15 cellular contexts compared by ENCODE assay signal in genomic region chr3:30343067-30343831, GRCh38.
DNase-seq lines count a peak whose midpoint lies in the region; ATAC-seq and TF ChIP-seq lines count a peak whose summit lies in the region.
"Had no signal": no experiment of that assay in that cellular context is flagged by ENCODE, and none has a peak within 500 bp of the region (broad histone marks: within the 10 kb centered on the region; RNA-seq: fewer than 3 reads in every experiment).

No MANE protein-coding gene starts in this region.

- no peak for TF ChIP-seq POLR2A in gastrocnemius medialis (IDR thresholded peaks at IDR 0.05)

- DNase-seq in Caki2 (ENCODE audit: low read depth) (peak; percentile 25), SJSA1 (ENCODE audit: low read depth in 1 of 2, low spot score in 2 of 2) (no peak), glomerular endothelial cell (ENCODE audit: extremely low read depth, low read depth, low spot score) (peak; percentile 96), gastrocnemius medialis (no peak), progenitor cell of endocrine pancreas (ENCODE audit: low spot score, unreplicated experiment) (no peak), aorta (no peak)
- DNase-seq: activated CD8-positive, alpha-beta memory T cell treated with anti-CD3 and anti-CD28 coated beads for 24 hours; activated effector memory CD4-positive, alpha-beta T cell treated with anti-CD3 and anti-CD28 coated beads, Interleukin-2, amount 50 U/mL, for 16 hours; naive thymus-derived CD8-positive, alpha-beta T cell; NCI-H2171 treated with DMSO at 0.1 percent for 48 hours; right cardiac atrium; stimulated activated naive CD4-positive, alpha-beta T cell had no signal

- no peaks in the 10 kb centered on the region for H3K9me3 Mint-ChIP-seq in progenitor cell of endocrine pancreas (ENCODE audit: low read depth)
- H3K9me3 Mint-ChIP-seq: naive thymus-derived CD8-positive, alpha-beta T cell had no signal

- no peak overlapping the region for H3K4me3 Mint-ChIP-seq in progenitor cell of endocrine pancreas (ENCODE audit: low read depth)
- H3K4me3 Mint-ChIP-seq: naive thymus-derived CD8-positive, alpha-beta T cell had no signal

- H3K4me1 ChIP-seq in SJSA1 (replicated peaks) (peaks cover 66% of the 10 kb centered on the region), gastrocnemius medialis (peaks cover 0 to 6% of the 10 kb centered on the region in 2 donors), aorta (ENCODE audit: control insufficient read depth in 1 of 2, insufficient read depth in 2 of 2, low read length in 2 of 2) (peaks cover 2 to 3% of the 10 kb centered on the region in 2 donors)

- no peaks in the 10 kb centered on the region for H3K27me3 ChIP-seq in SJSA1 (replicated peaks)
- H3K27me3 ChIP-seq in gastrocnemius medialis: no peaks in the 10 kb centered on the region
- H3K27me3 ChIP-seq in aorta (ENCODE audit: control insufficient read depth in 1 of 2, insufficient read depth in 2 of 2, low read length in 1 of 2): no peaks in the 10 kb centered on the region

- ATAC-seq in gastrocnemius medialis: peak in 1 of 2 donors; percentile 11
- no peak for ATAC-seq in GM19452 (IDR thresholded peaks at IDR 0.05; ENCODE audit: unreplicated experiment)
- no peak for ATAC-seq in GM18868 (IDR thresholded peaks at IDR 0.05; ENCODE audit: unreplicated experiment)
- ATAC-seq in aorta (ENCODE audit: low FRiP score): no peak
- ATAC-seq: naive thymus-derived CD8-positive, alpha-beta T cell had no signal

- no peak overlapping the region for H3K4me3 ChIP-seq in SJSA1
- no peak overlapping the region for H3K4me3 ChIP-seq in gastrocnemius medialis
- no peak overlapping the region for H3K4me3 ChIP-seq in aorta (ENCODE audit: low read length in 2 of 2)
- H3K4me3 ChIP-seq: HAP-1 had no signal

- intact Hi-C loops in gastrocnemius medialis (cut with DNase I; ENCODE audit: low total_unique reads) (no loop called here), aorta (cut with DNase I) (loop anchor here (10.0 kb wide), 2 partner anchors 152 to 352 kb away; no protein-coding TSS in a partner anchor)

- H3K36me3 ChIP-seq in SJSA1 (no peaks in the 10 kb centered on the region), gastrocnemius medialis (no peaks in the 10 kb centered on the region), aorta (ENCODE audit: control insufficient read depth in 1 of 2, insufficient read depth in 2 of 2, low read length in 1 of 2) (no peaks in the 10 kb centered on the region)
- H3K36me3 ChIP-seq: HAP-1 had no signal

- H3K27me3 Mint-ChIP-seq in progenitor cell of endocrine pancreas: no peaks in the 10 kb centered on the region
- H3K27me3 Mint-ChIP-seq: naive thymus-derived CD8-positive, alpha-beta T cell had no signal

- peaks cover 4% of the 10 kb centered on the region for H3K4me1 Mint-ChIP-seq in progenitor cell of endocrine pancreas (ENCODE audit: low read depth)

- H3K27ac ChIP-seq in SJSA1 (peak overlapping the region; percentile 67), gastrocnemius medialis (peak overlapping the region; percentile 10 to 48 (median 40)), aorta (ENCODE audit: low read depth in 1 of 2, low read length in 2 of 2) (peak overlapping the region in 1 of 2 donors; percentile 67)

- in situ Hi-C loops in Caki2 (cut with HindIII; ENCODE audit: low pct_unique_long_range_greater_than_20kb, low sequenced_read_pairs): no loop called here
- in situ Hi-C loops in gastrocnemius medialis (cut with MboI; ENCODE audit: low sequenced_read_pairs in 4 of 4): no loop called here

- H3K36me3 Mint-ChIP-seq in progenitor cell of endocrine pancreas (ENCODE audit: insufficient read depth): no peaks in the 10 kb centered on the region
- H3K36me3 Mint-ChIP-seq: naive thymus-derived CD8-positive, alpha-beta T cell had no signal

- no peak overlapping the region for H3K27ac Mint-ChIP-seq in progenitor cell of endocrine pancreas

- H3K9me3 ChIP-seq in SJSA1 (replicated peaks) (no peaks in the 10 kb centered on the region), gastrocnemius medialis (no peaks in the 10 kb centered on the region), aorta (ENCODE audit: control insufficient read depth, low read length) (no peaks in the 10 kb centered on the region)
- H3K9me3 ChIP-seq: HAP-1 had no signal

- WGBS in aorta, 2 donors: 66% methylated on average over 4 of the region's 4 CpGs

- no peak for TF ChIP-seq CTCF in gastrocnemius medialis (IDR thresholded peaks at IDR 0.05 in 4 of 5, conservative IDR thresholded peaks at IDR 0.05 in 1 of 5)
- no peak for TF ChIP-seq CTCF in progenitor cell of endocrine pancreas (IDR thresholded peaks at IDR 0.05; ENCODE audit: unreplicated experiment)

Comparison
In these comparisons a context has a peak if more than half of its experiments do, and no peak if none do; other contexts are left out.
1. DNase-seq: peak in Caki2 (single experiment) and glomerular endothelial cell (single experiment); none in SJSA1 (0 of 2), gastrocnemius medialis (0 of 2), progenitor cell of endocrine pancreas (single experiment) and aorta (0 of 2).